ENCODE assay signal across 8 cellular contexts in genomic region chr4:151409470-151410313, GRCh38. TPM values are rescaled to one million over a fixed set of nuclear protein-coding genes. Genes with fewer than 3 reads are reported as not detected.
A peak's percentile ranks its signal among the peaks of the same experiment; 100 is the strongest.
DNase-seq lines count a peak whose midpoint lies in the region; ATAC-seq and TF ChIP-seq lines count a peak whose summit lies in the region.

No MANE protein-coding gene starts in this region.

- POLR2A ChIA-PET in CD4-positive, alpha-beta T cell (lab: Charles Lee): no interaction called here

- H3K27me3 Mint-ChIP-seq in CD4-positive, alpha-beta T cell: peaks cover 8% of the 10 kb centered on the region
- H3K27me3 Mint-ChIP-seq in osteocyte (ENCODE audit: unreplicated experiment): peaks cover 5% of the 10 kb centered on the region

- H3K4me3 Mint-ChIP-seq in CD4-positive, alpha-beta T cell: peak overlapping the region; percentile 92
- peak overlapping the region; percentile 87 for H3K4me3 Mint-ChIP-seq in osteocyte (ENCODE audit: unreplicated experiment)

- DNase-seq in CD4-positive, alpha-beta T cell: peak in 3 of 10 experiments; percentile 3 to 7 (median 4)
- peak; percentile 33 for DNase-seq in activated T-cell treated with anti-CD3 and anti-CD28 coated beads, Interleukin-2, amount 50 U/mL, for 1 hour
- DNase-seq in glomerular visceral epithelial cell (ENCODE audit: extremely low spot score): peak; percentile 46
- no peak for DNase-seq in osteocyte (ENCODE audit: extremely low spot score, unreplicated experiment)
- DNase-seq in midbrain (lab: John Stamatoyannopoulos, UW): no peak
- no peak for DNase-seq in stimulated activated CD4-positive, alpha-beta T cell treated with anti-CD3 and anti-CD28 coated beads, Interleukin-2, amount 100 ng/mL, for 48 hours

- H3K9me2 ChIP-seq in Loucy (replicated peaks; ENCODE audit: low read depth, low read length): no peaks in the 10 kb centered on the region

- no peaks in the 10 kb centered on the region for H4K20me1 ChIP-seq in Loucy (ENCODE audit: insufficient read depth, low read length, poor library complexity, severe bottlenecking)

- H2AFZ ChIP-seq in Loucy (ENCODE audit: low read length): no peak overlapping the region

- TF ChIP-seq CTCF in CD4-positive, alpha-beta T cell (IDR thresholded peaks at IDR 0.05): no peak
- TF ChIP-seq CTCF in Loucy (conservative IDR thresholded peaks at IDR 0.05; ENCODE audit: low read length): no peak
- TF ChIP-seq CTCF in osteocyte (IDR thresholded peaks at IDR 0.05): no peak

- H3K27ac ChIP-seq in CD4-positive, alpha-beta T cell (ENCODE audit: low read depth, low read length): no peak overlapping the region

- no peaks in the 10 kb centered on the region for H3K4me1 ChIP-seq in Loucy (ENCODE audit: insufficient read depth, low read length, poor library complexity, severe bottlenecking)

- H3F3A ChIP-seq in Loucy (ENCODE audit: low read depth): no peaks in the 10 kb centered on the region

- H3K79me2 ChIP-seq in Loucy (ENCODE audit: insufficient read depth, low read length): no peaks in the 10 kb centered on the region

- peak overlapping the region; percentile 44 for H3K4me2 ChIP-seq in Loucy (ENCODE audit: low read depth, low read length, poor library complexity, severe bottlenecking)

- no peaks in the 10 kb centered on the region for H3K9me3 ChIP-seq in CD4-positive, alpha-beta T cell (ENCODE audit: control insufficient read depth, low read length)
- no peaks in the 10 kb centered on the region for H3K9me3 ChIP-seq in Loucy (ENCODE audit: insufficient read depth, low read depth, low read length)

- H3K27me3 ChIP-seq in CD4-positive, alpha-beta T cell (ENCODE audit: control insufficient read depth, insufficient read depth, low read length): no peaks in the 10 kb centered on the region
- H3K27me3 ChIP-seq in Loucy (ENCODE audit: insufficient read depth, low read length, poor library complexity, severe bottlenecking): peaks cover 24% of the 10 kb centered on the region

- no peaks in the 10 kb centered on the region for H3K36me3 Mint-ChIP-seq in CD4-positive, alpha-beta T cell (ENCODE audit: low read depth)
- H3K36me3 Mint-ChIP-seq in osteocyte (ENCODE audit: unreplicated experiment): no peaks in the 10 kb centered on the region

- H3K9ac ChIP-seq in Loucy (ENCODE audit: low read depth, low read length, poor library complexity, severe bottlenecking): no peak overlapping the region

- ATAC-seq in CD4-positive, alpha-beta T cell (ENCODE audit: poor library complexity): peak; percentile 1
- no peak for ATAC-seq in GM19351 (IDR thresholded peaks at IDR 0.05; ENCODE audit: unreplicated experiment)

- H3K27ac Mint-ChIP-seq in CD4-positive, alpha-beta T cell: peak overlapping the region; percentile 83
- H3K27ac Mint-ChIP-seq in osteocyte (ENCODE audit: unreplicated experiment): peak overlapping the region; percentile 56

- H3K9me3 Mint-ChIP-seq in CD4-positive, alpha-beta T cell: no peaks in the 10 kb centered on the region
- H3K9me3 Mint-ChIP-seq in osteocyte (ENCODE audit: unreplicated experiment): no peaks in the 10 kb centered on the region

- CTCF ChIA-PET in CD4-positive, alpha-beta T cell (lab: Charles Lee): interaction anchor here (1.2 kb wide), 1 partner anchor 1369 kb away, joined by 3 read pairs; no protein-coding TSS in a partner anchor

- H3K36me3 ChIP-seq in Loucy (ENCODE audit: insufficient read depth, low read length): no peaks in the 10 kb centered on the region

- intact Hi-C loops in CD4-positive, alpha-beta T cell (cut with DNase I, micrococcal nuclease): loop anchor here in 1 of 2 experiments (2.0 to 10.0 kb wide), 5 partner anchors 312 to 1373 kb away; partner anchors contain the start of genes GATB, LRBA and RPS3A

- peaks cover 27% of the 10 kb centered on the region for H3K4me1 Mint-ChIP-seq in CD4-positive, alpha-beta T cell (ENCODE audit: low read depth)
- H3K4me1 Mint-ChIP-seq in osteocyte (ENCODE audit: unreplicated experiment): peaks cover 19% of the 10 kb centered on the region

- H3K4me3 ChIP-seq in Loucy (ENCODE audit: low read length, poor library complexity, severe bottlenecking): peak overlapping the region; percentile 38

RNA-seq across cellular contexts. Expression of gene FHIP1A, which starts 0.7 kb away (rescaled TPM):
- 1 to 10 TPM; 2.4 to 3.2 TPM for total RNA-seq in CD4-positive, alpha-beta T cell
- total RNA-seq in osteocyte: 0.86 and 0.94 TPM in 2 replicates

Comparison
In these comparisons a context has a peak if more than half of its experiments do, and no peak if none do; other contexts are left out.
1. DNase-seq: peak in activated T-cell treated with anti-CD3 and anti-CD28 coated beads, Interleukin-2, amount 50 U/mL, for 1 hour (single experiment) and glomerular visceral epithelial cell (single experiment); none in osteocyte (single experiment), midbrain (single experiment) and stimulated activated CD4-positive, alpha-beta T cell treated with anti-CD3 and anti-CD28 coated beads, Interleukin-2, amount 100 ng/mL, for 48 hours (0 of 2).